14 cellular contexts compared by ENCODE assay signal in genomic region chr4:13248621-13249298, GRCh38.
DNase-seq lines count a peak whose midpoint lies in the region; ATAC-seq and TF ChIP-seq lines count a peak whose summit lies in the region.
"Had no signal": no experiment of that assay in that cellular context is flagged by ENCODE, and none has a peak within 500 bp of the region (broad histone marks: within the 10 kb centered on the region; RNA-seq: fewer than 3 reads in every experiment).

No MANE protein-coding gene starts in this region.

- no peaks in the 10 kb centered on the region for H3K9me2 ChIP-seq in MM.1S (replicated peaks; ENCODE audit: insufficient read depth, low read length)

- no peak overlapping the region for H3K27ac ChIP-seq in MM.1S (ENCODE audit: low read length)
- H3K27ac ChIP-seq: gastroesophageal sphincter, upper lobe of left lung had no signal

- H3F3A ChIP-seq in MM.1S (ENCODE audit: insufficient read depth, low read length): no peaks in the 10 kb centered on the region

- TF ChIP-seq CTCF in MM.1S (IDR thresholded peaks at IDR 0.05; ENCODE audit: low read length): peak; percentile 56
- TF ChIP-seq CTCF in choroid plexus epithelial cell (conservative IDR thresholded peaks at IDR 0.05; ENCODE audit: low read depth, low read length): peak; percentile 48

- H2AFZ ChIP-seq in MM.1S (ENCODE audit: low read length): no peak overlapping the region

- H3K4me2 ChIP-seq in MM.1S (ENCODE audit: low read depth, low read length): no peak overlapping the region

- ATAC-seq in GM21515 (IDR thresholded peaks at IDR 0.05; ENCODE audit: unreplicated experiment): no peak
- no peak for ATAC-seq in sciatic nerve
- ATAC-seq: activated T-cell treated with anti-CD3 and anti-CD28 coated beads, Interleukin-2, amount 50 U/mL, for 72 hours; gastroesophageal sphincter; right cardiac atrium had no signal

- no peak overlapping the region for H3K4me3 ChIP-seq in MM.1S (ENCODE audit: low read length)
- no peak overlapping the region for H3K4me3 ChIP-seq in choroid plexus epithelial cell (ENCODE audit: low read depth, low read length)
- H3K4me3 ChIP-seq: gastroesophageal sphincter, upper lobe of left lung had no signal

- peak; percentile 3 for DNase-seq in DMS 273 (lab: John Stamatoyannopoulos, UW; ENCODE audit: unreplicated experiment)
- DNase-seq in DMS 273 treated with DMSO at 0.1 percent for 48 hours (lab: John Stamatoyannopoulos, UW): no peak
- peak; percentile 11 for DNase-seq in MM.1S
- peak; percentile 53 for DNase-seq in choroid plexus epithelial cell (ENCODE audit: low read depth)
- peak; percentile 14 for DNase-seq in non-pigmented ciliary epithelial cell (ENCODE audit: low read depth)
- DNase-seq in activated naive CD4-positive, alpha-beta T cell treated with anti-CD3 and anti-CD28 coated beads, Interleukin-2, amount 50 U/mL, for 16 hours: no peak
- no peak for DNase-seq in sciatic nerve (ENCODE audit: low spot score)
- DNase-seq: 8988T; activated T-cell treated with anti-CD3 and anti-CD28 coated beads, Interleukin-2, amount 50 U/mL, for 72 hours; NCI-H1694; right cardiac atrium; upper lobe of left lung had no signal

- intact Hi-C loops in sciatic nerve (cut with DNase I): no loop called here

- no peaks in the 10 kb centered on the region for H3K9me3 ChIP-seq in MM.1S (replicated peaks; ENCODE audit: insufficient read depth, low read length)

- H3K27me3 ChIP-seq in MM.1S (replicated peaks; ENCODE audit: insufficient read depth, low read length): no peaks in the 10 kb centered on the region
- H3K27me3 ChIP-seq: gastroesophageal sphincter, upper lobe of left lung had no signal

- H4K20me1 ChIP-seq in MM.1S (ENCODE audit: insufficient read depth, low read length): no peaks in the 10 kb centered on the region

- no peaks in the 10 kb centered on the region for H3K79me2 ChIP-seq in MM.1S (ENCODE audit: low read length)

- no peak overlapping the region for H3K9ac ChIP-seq in MM.1S (ENCODE audit: low read length)

- H3K4me1 ChIP-seq in MM.1S (ENCODE audit: low read length): no peaks in the 10 kb centered on the region
- H3K4me1 ChIP-seq: gastroesophageal sphincter, upper lobe of left lung had no signal

- no peaks in the 10 kb centered on the region for H3K36me3 ChIP-seq in MM.1S (replicated peaks; ENCODE audit: insufficient read depth, low read length)
- H3K36me3 ChIP-seq: gastroesophageal sphincter, upper lobe of left lung had no signal

Comparison
In these comparisons a context has a peak if more than half of its experiments do, and no peak if none do; other contexts are left out.
1. DNase-seq: peak in DMS 273 (single experiment), MM.1S (single experiment), choroid plexus epithelial cell (single experiment) and non-pigmented ciliary epithelial cell (single experiment); none in DMS 273 treated with DMSO at 0.1 percent for 48 hours (single experiment), activated naive CD4-positive, alpha-beta T cell treated with anti-CD3 and anti-CD28 coated beads, Interleukin-2, amount 50 U/mL, for 16 hours (single experiment) and sciatic nerve (single experiment).